Comparison of ENCODE assay signal across 8 cellular contexts in the genomic region with DNA sequence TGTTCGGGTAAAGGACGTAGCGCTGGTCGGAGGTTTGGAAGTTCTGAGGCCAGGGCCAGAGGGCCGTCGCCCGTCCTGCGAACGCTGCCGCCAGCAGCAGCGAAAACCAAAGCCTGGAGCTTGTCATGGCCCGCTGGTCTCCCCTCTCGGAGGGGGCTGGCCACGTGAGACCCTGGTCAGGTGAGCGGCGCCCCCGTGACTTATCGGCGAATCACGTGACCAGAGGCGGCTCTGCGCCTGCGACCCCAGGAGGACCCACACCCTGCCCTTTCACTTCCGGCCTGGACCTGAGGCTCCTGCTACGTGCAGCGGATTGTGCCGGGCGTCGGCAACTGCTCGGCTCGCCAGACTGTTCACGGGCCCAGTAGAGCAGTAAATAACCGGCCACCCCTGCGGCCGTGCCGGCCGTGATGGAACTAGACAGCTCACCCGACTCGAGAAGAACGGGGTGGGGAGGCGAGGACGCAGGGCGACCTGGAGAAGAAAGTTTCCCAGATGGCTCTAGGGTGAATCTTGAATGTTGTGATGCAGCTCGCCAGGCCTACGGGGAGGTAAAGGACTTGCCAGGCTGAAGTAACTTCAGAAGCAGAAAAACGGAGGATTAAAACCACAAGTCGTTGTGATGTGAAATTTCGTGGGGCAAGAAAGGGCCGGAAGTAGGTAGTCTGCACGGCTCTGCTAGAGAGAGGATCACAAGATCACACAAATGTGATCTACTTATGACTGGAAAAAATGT. TPM values are rescaled to one million over a fixed set of nuclear protein-coding genes. Genes with fewer than 3 reads are reported as not detected.
DNase-seq lines count a peak whose midpoint lies in the region; ATAC-seq, FAIRE-seq and TF ChIP-seq lines count a peak whose summit lies in the region.

A gene (minus strand): TSS at position 169 of the 736 bp plus-strand sequence. CDS start 42 bp downstream, at position 127.

- peaks cover 0 to 6% (median 0%) of the 10 kb centered on the region in 9 donors for H3K36me3 ChIP-seq in heart left ventricle
- no peaks in the 10 kb centered on the region for H3K36me3 ChIP-seq in transverse colon

- peak; percentile 93 for TF ChIP-seq POLR2A in GM12891 (IDR thresholded peaks at IDR 0.05; ENCODE audit: low read depth, low read length)
- TF ChIP-seq POLR2A in heart left ventricle (IDR thresholded peaks at IDR 0.05): peak in 1 of 2 donors; percentile 80
- peak; percentile 92 for TF ChIP-seq POLR2A in transverse colon (IDR thresholded peaks at IDR 0.05)

- CTCF ChIA-PET in T-cell (lab: Charles Lee): interaction anchor here in 1 of 2 donors (0.6 to 1.3 kb wide), 3 partner anchors 62 to 359 kb away, joined by 3 to 5 read pairs (median 3); no protein-coding TSS in a partner anchor

- DNase-seq in GM12891 (ENCODE audit: insufficient read length, low spot score): peak; percentile 91
- peak; percentile 73 for DNase-seq in NCI-H1436 treated with DMSO at 0.1 percent for 48 hours (lab: John Stamatoyannopoulos, UW)
- peak; percentile 82 to 98 (median 95) for DNase-seq in T-cell
- peak; percentile 98 to 99 (median 98) for DNase-seq in heart left ventricle
- peak; percentile 89 for DNase-seq in pons (ENCODE audit: low spot score)
- peak; percentile 97 for DNase-seq in transverse colon

- peaks cover 0 to 65% (median 22%) of the 10 kb centered on the region in 12 donors for H3K4me1 ChIP-seq in heart left ventricle
- peaks cover 8 to 36% (median 18%) of the 10 kb centered on the region in 4 donors for H3K4me1 ChIP-seq in transverse colon

- POLR2A ChIA-PET in T-cell (lab: Charles Lee): interaction anchor here (0.7 to 1.9 kb wide), 3 partner anchors 88 to 97 kb away, joined by 3 to 4 read pairs (median 4); no protein-coding TSS in a partner anchor

- 0% methylated on average over 50 of the region's 50 CpGs for WGBS in adipose tissue, 3 donors
- 0 to 1% (median 0%) methylated on average over 24 to 50 of the region's 50 CpGs for WGBS in heart left ventricle, 4 donors
- WGBS in transverse colon (ENCODE audit: low coverage in 1 of 2), 2 donors: 0 to 1% methylated on average over 7 to 45 of the region's 50 CpGs

- no peaks in the 10 kb centered on the region for H3K9me3 Mint-ChIP-seq in T-cell

- H3K27ac ChIP-seq in adipose tissue (ENCODE audit: low read depth, low read length) (peak within 1 kb of the TSS; percentile 68), heart left ventricle (peak within 1 kb of the TSS; percentile 53 to 97 (median 91)), transverse colon (peak within 1 kb of the TSS; percentile 90 to 92 (median 92))

- H3K4me3 Mint-ChIP-seq in T-cell: peak within 1 kb of the TSS; percentile 91 to 99 (median 96)

- in situ Hi-C loops in transverse colon (cut with MboI; ENCODE audit: low pct_ligation_motif_present in 1 of 4, low pct_unique_long_range_greater_than_20kb in 1 of 4, low sequenced_read_pairs in 3 of 4): loop anchor here in 1 of 4 donors (5.0 kb wide), 1 partner anchor 96 kb away; a partner anchor contains a TSS

- TF ChIP-seq EP300 in transverse colon (IDR thresholded peaks at IDR 0.05; ENCODE audit: low read depth): peak; percentile 75

- intact Hi-C loops in heart left ventricle (cut with DNase I) (loop anchor here in 6 of 10 donors (2.0 to 10.0 kb wide), 4 partner anchors 86 to 99 kb away; a partner anchor contains a TSS), transverse colon (cut with DNase I; ENCODE audit: low total_unique reads) (loop anchor here (5.0 kb wide), 1 partner anchor 96 kb away; a partner anchor contains a TSS)

- H3K4me3 ChIP-seq in heart left ventricle (peak within 1 kb of the TSS; percentile 57 to 98 (median 83)), transverse colon (peak within 1 kb of the TSS; percentile 57 to 65 (median 61))

- H3K9me3 ChIP-seq in heart left ventricle (no peaks in the 10 kb centered on the region), transverse colon (no peaks in the 10 kb centered on the region)

- TF ChIP-seq CTCF in heart left ventricle (IDR thresholded peaks at IDR 0.05): no peak
- TF ChIP-seq CTCF in transverse colon (IDR thresholded peaks at IDR 0.05): peak in 2 of 5 experiments; percentile 10 to 21

- no peaks in the 10 kb centered on the region for H3K27me3 Mint-ChIP-seq in T-cell

- peak; percentile 98 for FAIRE-seq in GM12891 (lab: Jason Lieb, UNC)

- no peaks in the 10 kb centered on the region for H3K27me3 ChIP-seq in heart left ventricle
- H3K27me3 ChIP-seq in transverse colon: no peaks in the 10 kb centered on the region

- peaks cover 8% of the 10 kb centered on the region for H3K36me3 Mint-ChIP-seq in T-cell

- peak within 1 kb of the TSS; percentile 97 to 99 for H3K27ac Mint-ChIP-seq in T-cell

- peaks cover 56 to 67% (median 62%) of the 10 kb centered on the region in 3 donors for H3K4me1 Mint-ChIP-seq in T-cell

- ATAC-seq in HG02840 (IDR thresholded peaks at IDR 0.05; ENCODE audit: low FRiP score, unreplicated experiment) (peak; percentile 81), T-cell (replicated peaks in 1 of 4) (peak; percentile 84 to 85 (median 84)), heart left ventricle (peak; percentile 95 to 97 (median 97))

TF ChIP-seq in GM12891, 5 proteins besides CTCF, POLR2A, EP300 and RAD21:
- peak; percentile 66 for TF ChIP-seq SPI1 (IDR thresholded peaks at IDR 0.05; ENCODE audit: low read depth, low read length)
- TF ChIP-seq PAX5 (IDR thresholded peaks at IDR 0.05; ENCODE audit: insufficient read depth, low read length, severe bottlenecking): peak; percentile 98
- TF ChIP-seq POLR2AphosphoS5 (IDR thresholded peaks at IDR 0.05; ENCODE audit: low read depth, low read length): peak; percentile 91
- peak; percentile 89 for TF ChIP-seq TAF1 (IDR thresholded peaks at IDR 0.05; ENCODE audit: low read depth, low read length)
- peak; percentile 81 for TF ChIP-seq POU2F2 (IDR thresholded peaks at IDR 0.05; ENCODE audit: low read depth, low read length)

RNA-seq across cellular contexts. Expression of the gene that starts here (rescaled TPM):
- 66.8 TPM for polyA plus RNA-seq in GM12891 (2012; ENCODE audit: low read depth, missing spikeins)
- total RNA-seq in T-cell: 100 to 1,000 TPM in 1 of 5 donors, 10 to 100 TPM in 4; 78.2 to 101 (median 88.4) TPM
- 10 to 100 TPM; 36.7 to 67.2 (median 59.3) TPM for polyA plus RNA-seq in adipose tissue
- total RNA-seq in heart left ventricle: 100 to 1,000 TPM in 3 of 9 donors, 10 to 100 TPM in 6; 40.8 to 181 (median 74.4) TPM
- polyA plus RNA-seq in heart left ventricle: 10 to 100 TPM; 46.6 to 50.2 TPM
- total RNA-seq in transverse colon: 10 to 100 TPM; 19.9 to 69.9 (median 50.9) TPM

Comparison
In these comparisons a context has a peak if more than half of its experiments do, and no peak if none do; other contexts are left out.
1. Peak in every context shown above with its lines: DNase-seq, ATAC-seq, H3K4me3 ChIP-seq and H3K27ac ChIP-seq.